20 cellular contexts compared by ENCODE assay signal in genomic region chr11:18704698-18705097, GRCh38. TPM values are rescaled to one million over a fixed set of nuclear protein-coding genes. Genes with fewer than 3 reads are reported as not detected.
A peak's percentile ranks its signal among the peaks of the same experiment; 100 is the strongest.
DNase-seq lines count a peak whose midpoint lies in the region; ATAC-seq, FAIRE-seq and TF ChIP-seq lines count a peak whose summit lies in the region.
"Had no signal": no experiment of that assay in that cellular context is flagged by ENCODE, and none has a peak within 500 bp of the region (broad histone marks: within the 10 kb centered on the region; RNA-seq: fewer than 3 reads in every experiment).

No MANE protein-coding gene starts in this region.

- H3K36me3 Mint-ChIP-seq in natural killer cell treated with Interleukin-12 subunit alpha and Interleukin-12 subunit beta and Interleukin-15 and Interleukin-18, amount 100 ng/mL, for 72 hours, result no peaks in the 10 kb centered on the region
- H3K36me3 Mint-ChIP-seq in natural killer cell, result no peaks in the 10 kb centered on the region
- no peaks in the 10 kb centered on the region for H3K36me3 Mint-ChIP-seq in activated naive CD8-positive, alpha-beta T cell treated with anti-CD3 and anti-CD28 coated beads for 36 hours
- H3K36me3 Mint-ChIP-seq in immature natural killer cell, result peaks cover 0 to 11% (median 0%) of the 10 kb centered on the region in 3 donors
- H3K36me3 Mint-ChIP-seq: activated CD4-positive, alpha-beta memory T cell treated with anti-CD3 and anti-CD28 coated beads for 36 hours had no signal

- peaks cover 15 to 22% of the 10 kb centered on the region in 2 donors for H3K4me1 Mint-ChIP-seq in natural killer cell treated with Interleukin-12 subunit alpha and Interleukin-12 subunit beta and Interleukin-15 and Interleukin-18, amount 100 ng/mL, for 72 hours (ENCODE audit: low read depth in 2 of 2)
- H3K4me1 Mint-ChIP-seq in natural killer cell, result peaks cover 19 to 43% of the 10 kb centered on the region in 2 donors
- H3K4me1 Mint-ChIP-seq in activated naive CD8-positive, alpha-beta T cell treated with anti-CD3 and anti-CD28 coated beads for 36 hours, result peaks cover 25% of the 10 kb centered on the region
- H3K4me1 Mint-ChIP-seq in immature natural killer cell, result peaks cover 26 to 30% of the 10 kb centered on the region in 2 donors

- TF ChIP-seq EP300 in upper lobe of left lung (IDR thresholded peaks at IDR 0.05), result no peak

- H3K27ac Mint-ChIP-seq in natural killer cell treated with Interleukin-12 subunit alpha and Interleukin-12 subunit beta and Interleukin-15 and Interleukin-18, amount 100 ng/mL, for 72 hours, result no peak overlapping the region
- no peak overlapping the region for H3K27ac Mint-ChIP-seq in natural killer cell
- H3K27ac Mint-ChIP-seq in activated naive CD8-positive, alpha-beta T cell treated with anti-CD3 and anti-CD28 coated beads for 36 hours, result no peak overlapping the region
- H3K27ac Mint-ChIP-seq in immature natural killer cell, result no peak overlapping the region
- H3K27ac Mint-ChIP-seq: activated CD4-positive, alpha-beta memory T cell treated with anti-CD3 and anti-CD28 coated beads for 36 hours had no signal

- no peak for DNase-seq in natural killer cell treated with Interleukin-12 subunit alpha and Interleukin-12 subunit beta and Interleukin-15 and Interleukin-18, amount 100 ng/mL, for 72 hours (ENCODE audit: low spot score)
- DNase-seq in natural killer cell (no peak), immature natural killer cell (no peak), pancreas (no peak), upper lobe of left lung (no peak)
- DNase-seq in activated naive CD8-positive, alpha-beta T cell treated with anti-CD3 and anti-CD28 coated beads for 36 hours, result no peak
- DNase-seq: activated CD4-positive, alpha-beta memory T cell treated with anti-CD3 and anti-CD28 coated beads for 36 hours; dermis blood vessel endothelial cell; DMS153; MM.1S; NCI-H2171 treated with DMSO at 0.1 percent for 48 hours; SHP77; stimulated activated CD4-positive, alpha-beta T cell treated with anti-CD3 and anti-CD28 coated beads, Interleukin-2, amount 100 ng/mL, for 48 hours; trophoblast cell had no signal

- H3K9me3 Mint-ChIP-seq in natural killer cell treated with Interleukin-12 subunit alpha and Interleukin-12 subunit beta and Interleukin-15 and Interleukin-18, amount 100 ng/mL, for 72 hours, result no peaks in the 10 kb centered on the region
- H3K9me3 Mint-ChIP-seq in natural killer cell, result no peaks in the 10 kb centered on the region
- H3K9me3 Mint-ChIP-seq in activated naive CD8-positive, alpha-beta T cell treated with anti-CD3 and anti-CD28 coated beads for 36 hours, result no peaks in the 10 kb centered on the region
- no peaks in the 10 kb centered on the region for H3K9me3 Mint-ChIP-seq in immature natural killer cell
- H3K9me3 Mint-ChIP-seq: activated CD4-positive, alpha-beta memory T cell treated with anti-CD3 and anti-CD28 coated beads for 36 hours had no signal

- H3K4me1 ChIP-seq in pancreas, result peaks cover 3 to 9% (median 5%) of the 10 kb centered on the region in 3 donors
- H3K4me1 ChIP-seq in upper lobe of left lung, result peaks cover 14 to 39% (median 17%) of the 10 kb centered on the region in 4 donors

- FAIRE-seq in pancreas (lab: Jason Lieb, UNC), result no peak
- FAIRE-seq: H1 had no signal

- intact Hi-C loops in natural killer cell (cut with micrococcal nuclease) (no loop called here), pancreas (cut with DNase I) (no loop called here)

- H3K27me3 Mint-ChIP-seq in natural killer cell treated with Interleukin-12 subunit alpha and Interleukin-12 subunit beta and Interleukin-15 and Interleukin-18, amount 100 ng/mL, for 72 hours, result peaks cover 22 to 43% of the 10 kb centered on the region in 2 donors
- H3K27me3 Mint-ChIP-seq in natural killer cell (ENCODE audit: low read depth in 2 of 2) (peaks cover 23% of the 10 kb centered on the region in 2 donors), immature natural killer cell (ENCODE audit: low read depth in 3 of 3) (peaks cover 6 to 8% (median 7%) of the 10 kb centered on the region in 3 donors)
- H3K27me3 Mint-ChIP-seq in activated naive CD8-positive, alpha-beta T cell treated with anti-CD3 and anti-CD28 coated beads for 36 hours, result peaks cover 4% of the 10 kb centered on the region
- H3K27me3 Mint-ChIP-seq: activated CD4-positive, alpha-beta memory T cell treated with anti-CD3 and anti-CD28 coated beads for 36 hours had no signal

- H3K27me3 ChIP-seq in pancreas, result no peaks in the 10 kb centered on the region
- H3K27me3 ChIP-seq in upper lobe of left lung, result no peaks in the 10 kb centered on the region
- H3K27me3 ChIP-seq: ascending aorta, hepatocyte, sigmoid colon had no signal

- no peak for ATAC-seq in natural killer cell treated with Interleukin-12 subunit alpha and Interleukin-12 subunit beta and Interleukin-15 and Interleukin-18, amount 100 ng/mL, for 72 hours
- ATAC-seq in natural killer cell, result no peak
- no peak for ATAC-seq in pancreas
- no peak for ATAC-seq in GM18520 (IDR thresholded peaks at IDR 0.05; ENCODE audit: unreplicated experiment)
- ATAC-seq in GM18498 (IDR thresholded peaks at IDR 0.05; ENCODE audit: unreplicated experiment), result no peak
- ATAC-seq in upper lobe of left lung (ENCODE audit: low FRiP score in 2 of 2), result no peak

- H3K36me3 ChIP-seq in pancreas, result no peaks in the 10 kb centered on the region
- peaks cover 0 to 4% (median 2%) of the 10 kb centered on the region in 4 donors for H3K36me3 ChIP-seq in upper lobe of left lung

- WGBS in pancreas, 2 donors, result 46 to 48% methylated on average over 1 of the region's 1 CpG
- WGBS in upper lobe of left lung, 2 donors, result 55 to 62% methylated on average over 1 of the region's 1 CpG

- H3K4me3 ChIP-seq in pancreas, result no peak overlapping the region
- no peak overlapping the region for H3K4me3 ChIP-seq in upper lobe of left lung
- H3K4me3 ChIP-seq: hepatocyte had no signal

- no peak for TF ChIP-seq POLR2A in upper lobe of left lung (IDR thresholded peaks at IDR 0.05)

- no peak for TF ChIP-seq CTCF in natural killer cell (IDR thresholded peaks at IDR 0.05)
- TF ChIP-seq CTCF in pancreas (IDR thresholded peaks at IDR 0.05), result no peak
- TF ChIP-seq CTCF in upper lobe of left lung (IDR thresholded peaks at IDR 0.05), result no peak

- H3K9me3 ChIP-seq in pancreas, result no peaks in the 10 kb centered on the region
- no peaks in the 10 kb centered on the region for H3K9me3 ChIP-seq in upper lobe of left lung
- H3K9me3 ChIP-seq: ascending aorta, sigmoid colon had no signal

- H3K27ac ChIP-seq in pancreas, result no peak overlapping the region
- no peak overlapping the region for H3K27ac ChIP-seq in upper lobe of left lung
- H3K27ac ChIP-seq: ascending aorta, hepatocyte had no signal

- H3K4me3 Mint-ChIP-seq in natural killer cell treated with Interleukin-12 subunit alpha and Interleukin-12 subunit beta and Interleukin-15 and Interleukin-18, amount 100 ng/mL, for 72 hours, result peak overlapping the region; percentile 11
- H3K4me3 Mint-ChIP-seq in natural killer cell (no peak overlapping the region), immature natural killer cell (peak overlapping the region; percentile 18 to 81 (median 23))
- peak overlapping the region; percentile 62 for H3K4me3 Mint-ChIP-seq in activated naive CD8-positive, alpha-beta T cell treated with anti-CD3 and anti-CD28 coated beads for 36 hours

RNA-seq across cellular contexts. Expression of gene TMEM86A, which starts 6.1 kb away (rescaled TPM):
- under 1 TPM; 0.21 to 0.59 TPM for total RNA-seq in natural killer cell treated with Interleukin-12 subunit alpha and Interleukin-12 subunit beta and Interleukin-15 and Interleukin-18, amount 100 ng/mL, for 72 hours
- total RNA-seq in natural killer cell (1 to 10 TPM; 3.1 to 9.3 (median 9.0) TPM), pancreas (1 to 10 TPM; 2.5 to 9.3 (median 2.9) TPM), upper lobe of left lung (10 to 100 TPM in 3 of 6 donors, 1 to 10 TPM in 3; 4.6 to 18.0 (median 8.5) TPM)
- total RNA-seq in activated naive CD8-positive, alpha-beta T cell treated with anti-CD3 and anti-CD28 coated beads for 36 hours, result under 1 TPM; 0.25 to 0.52 TPM
- polyA plus RNA-seq in immature natural killer cell (1 to 10 TPM in 1 of 3 donors, under 1 TPM in 2; 0.43 to 2.1 (median 0.92) TPM), pancreas (1 to 10 TPM; 1.4 to 2.4 TPM)

RNA-seq across cellular contexts. Expression of gene IGSF22, which starts 21.3 kb away (rescaled TPM):
- total RNA-seq in natural killer cell treated with Interleukin-12 subunit alpha and Interleukin-12 subunit beta and Interleukin-15 and Interleukin-18, amount 100 ng/mL, for 72 hours, result not detected
- 1 to 10 TPM in 2 of 3 donors, under 1 TPM in 1; 0.83 to 1.7 (median 1.2) TPM for total RNA-seq in natural killer cell
- total RNA-seq in activated naive CD8-positive, alpha-beta T cell treated with anti-CD3 and anti-CD28 coated beads for 36 hours, result 1 to 10 TPM; 1.1 to 1.3 TPM
- polyA plus RNA-seq in immature natural killer cell, result under 1 TPM in 2 of 3 donors, not detected in 1; 0.20 to 0.46 TPM
- total RNA-seq in pancreas, result 1 to 10 TPM in 1 of 6 donors, under 1 TPM in 5; 0.16 to 1.2 (median 0.64) TPM
- polyA plus RNA-seq in pancreas, result under 1 TPM; 0.77 to 0.84 TPM
- 10 to 100 TPM in 1 of 6 donors, 1 to 10 TPM in 2, not detected in 3; 1.2 to 21.0 (median 2.1) TPM for total RNA-seq in upper lobe of left lung
- total RNA-seq: ascending aorta, dermis blood vessel endothelial cell, H1, hepatocyte, sigmoid colon had no signal
- polyA plus RNA-seq: hepatocyte had no signal
